8 cellular contexts compared by ENCODE assay signal in genomic region chr18:57621252-57621607, GRCh38. TPM values are rescaled to one million over a fixed set of nuclear protein-coding genes. Genes with fewer than 3 reads are reported as not detected.
A peak's percentile ranks its signal among the peaks of the same experiment; 100 is the strongest.
DNase-seq lines count a peak whose midpoint lies in the region; ATAC-seq and TF ChIP-seq lines count a peak whose summit lies in the region.

No MANE protein-coding gene starts in this region.

- DNase-seq in CD14-positive monocyte (ENCODE audit: low spot score) (no peak), right atrium auricular region (ENCODE audit: low spot score) (no peak), skeletal muscle cell (ENCODE audit: low read depth) (no peak), DMS79 (lab: John Stamatoyannopoulos, UW) (no peak), inferior parietal cortex (ENCODE audit: extremely low spot score) (no peak)
- DNase-seq in activated naive CD4-positive, alpha-beta T cell treated with anti-CD3 and anti-CD28 coated beads, Interleukin-2, amount 50 U/mL, for 72 hours (ENCODE audit: low spot score in 2 of 2), result no peak

- H3K4me1 ChIP-seq in right atrium auricular region, result peaks cover 0 to 19% of the 10 kb centered on the region in 2 donors

- peaks cover 18% of the 10 kb centered on the region for H3K36me3 ChIP-seq in right atrium auricular region

- peaks cover 0 to 2% (median 0%) of the 10 kb centered on the region in 3 donors for H3K27me3 Mint-ChIP-seq in CD14-positive monocyte (ENCODE audit: low read depth in 3 of 3)

- intact Hi-C loops in CD14-positive monocyte (cut with micrococcal nuclease), result loop anchor here in 1 of 2 donors (10.0 kb wide), 1 partner anchor 986 kb away; the partner anchor contains the start of gene TXNL1

- peaks cover 28% of the 10 kb centered on the region for H3K4me1 Mint-ChIP-seq in CD14-positive monocyte

- no peak for TF ChIP-seq CTCF in CD14-positive monocyte (IDR thresholded peaks at IDR 0.05)
- no peak for TF ChIP-seq CTCF in right atrium auricular region (IDR thresholded peaks at IDR 0.05)

- no peaks in the 10 kb centered on the region for H3K9me3 ChIP-seq in right atrium auricular region

- peak overlapping the region; percentile 97 to 100 (median 99) for H3K27ac Mint-ChIP-seq in CD14-positive monocyte
- H3K27ac Mint-ChIP-seq in activated naive CD4-positive, alpha-beta T cell treated with anti-CD3 and anti-CD28 coated beads, Interleukin-2, amount 50 U/mL, for 72 hours, result peak overlapping the region; percentile 97 to 98

- H3K4me3 ChIP-seq in right atrium auricular region (peak overlapping the region; percentile 91 to 96), skeletal muscle cell (ENCODE audit: low read depth, low read length) (peak overlapping the region; percentile 90)

- peak; percentile 4 for ATAC-seq in GM19043 (IDR thresholded peaks at IDR 0.05; ENCODE audit: low read depth, unreplicated experiment)
- peak; percentile 6 for ATAC-seq in HG03342 (IDR thresholded peaks at IDR 0.05; ENCODE audit: unreplicated experiment)
- peak; percentile 10 to 17 for ATAC-seq in activated naive CD4-positive, alpha-beta T cell treated with anti-CD3 and anti-CD28 coated beads, Interleukin-2, amount 50 U/mL, for 72 hours

- peak overlapping the region; percentile 98 to 99 for H3K4me3 Mint-ChIP-seq in CD14-positive monocyte

- no peaks in the 10 kb centered on the region for H3K9me3 Mint-ChIP-seq in CD14-positive monocyte
- no peaks in the 10 kb centered on the region for H3K9me3 Mint-ChIP-seq in activated naive CD4-positive, alpha-beta T cell treated with anti-CD3 and anti-CD28 coated beads, Interleukin-2, amount 50 U/mL, for 72 hours

- peaks cover 12 to 21% of the 10 kb centered on the region in 2 donors for H3K36me3 Mint-ChIP-seq in CD14-positive monocyte
- H3K36me3 Mint-ChIP-seq in activated naive CD4-positive, alpha-beta T cell treated with anti-CD3 and anti-CD28 coated beads, Interleukin-2, amount 50 U/mL, for 72 hours, result peaks cover 10 to 30% of the 10 kb centered on the region in 2 donors

- no peaks in the 10 kb centered on the region for H3K27me3 ChIP-seq in right atrium auricular region

- peak overlapping the region; percentile 90 to 93 for H3K27ac ChIP-seq in right atrium auricular region

RNA-seq across cellular contexts. Expression of gene NARS1, which starts 0.4 kb away (rescaled TPM):
- polyA plus RNA-seq in CD14-positive monocyte, result 10 to 100 TPM; 70.3 to 89.5 TPM
- 10 to 100 TPM; 75.8 to 87.6 TPM for total RNA-seq in activated naive CD4-positive, alpha-beta T cell treated with anti-CD3 and anti-CD28 coated beads, Interleukin-2, amount 50 U/mL, for 72 hours
- total RNA-seq in right atrium auricular region, result 100 to 1,000 TPM in 1 of 2 donors, 10 to 100 TPM in 1; 93.7 to 114 TPM

RNA-seq across cellular contexts. Expression of gene FECH, which starts 34.7 kb away (rescaled TPM):
- 10 to 100 TPM in 1 of 2 donors, 1 to 10 TPM in 1; 9.9 to 23.3 TPM for polyA plus RNA-seq in CD14-positive monocyte
- 10 to 100 TPM; 21.1 to 23.7 TPM for total RNA-seq in activated naive CD4-positive, alpha-beta T cell treated with anti-CD3 and anti-CD28 coated beads, Interleukin-2, amount 50 U/mL, for 72 hours
- total RNA-seq in right atrium auricular region, result 10 to 100 TPM; 27.1 to 62.7 TPM
